Comparison of ENCODE assay signal across 1 cellular context in genomic region chr20:19911810-19912382, GRCh38.
TF ChIP-seq lines count a peak whose summit lies in the region.

No MANE protein-coding gene starts in this region.

TF ChIP-seq in GM12878, 131 proteins besides CTCF, POLR2A, EP300 and RAD21 (continued from another document):
- TF ChIP-seq ZBTB11 (CRISPR knock-in tag; IDR thresholded peaks at IDR 0.05) (no peak), BCL3 (IDR thresholded peaks at IDR 0.05; ENCODE audit: borderline replicate concordance, insufficient read depth, low read depth, low read length, poor library complexity, severe bottlenecking) (peak; percentile 32), ATF7 (IDR thresholded peaks at IDR 0.05; ENCODE audit: low read depth) (peak; percentile 40; the same call in 1 of the 2 replicates), SMARCA5 (IDR thresholded peaks at IDR 0.05) (no peak), IKZF2 (IDR thresholded peaks at IDR 0.05) (peak; percentile 52 to 64; a peak in 2 of 4 replicates), CBX3 (IDR thresholded peaks at IDR 0.05; ENCODE audit: borderline replicate concordance, low read depth) (no peak), EGR1 (IDR thresholded peaks at IDR 0.05; ENCODE audit: borderline replicate concordance in 1 of 2, low read depth in 2 of 2, low read length in 2 of 2) (peak in 1 of 2 experiments; percentile 81; a peak in 1 of 3 replicates), BRCA1 (IDR thresholded peaks at IDR 0.05; ENCODE audit: low read depth, low read length) (no peak), PAX5 (IDR thresholded peaks at IDR 0.05; ENCODE audit: borderline replicate concordance, low read depth, low read length) (peak; percentile 96), PML (IDR thresholded peaks at IDR 0.05; ENCODE audit: low read length) (no peak), RFX5 (IDR thresholded peaks at IDR 0.05; ENCODE audit: low read depth, low read length) (no peak), LARP7 (IDR thresholded peaks at IDR 0.05) (no peak), ZNF207 (IDR thresholded peaks at IDR 0.05; ENCODE audit: borderline replicate concordance) (no peak), CREM (IDR thresholded peaks at IDR 0.05; ENCODE audit: low read depth) (0 out of 2 replicates have a peak, but pooled peaks have one; percentile 55), ZBTB4 (CRISPR knock-in tag; IDR thresholded peaks at IDR 0.05) (no peak), KDM1A (IDR thresholded peaks at IDR 0.05; ENCODE audit: borderline replicate concordance) (no peak), TCF12 (IDR thresholded peaks at IDR 0.05; ENCODE audit: low read depth, low read length) (0 out of 2 replicates have a peak, but pooled peaks have one; percentile 11), IRF4 (IDR thresholded peaks at IDR 0.05; ENCODE audit: low read depth, low read length) (0 out of 2 replicates have a peak, but pooled peaks have one; percentile 28), SKIL (IDR thresholded peaks at IDR 0.05; ENCODE audit: low read depth, poor library complexity, severe bottlenecking) (peak; percentile 41), GABPA (IDR thresholded peaks at IDR 0.05; ENCODE audit: low read depth) (no peak), RCOR1 (conservative IDR thresholded peaks at IDR 0.05; ENCODE audit: low read depth, low read length) (no peak), FOXM1 (IDR thresholded peaks at IDR 0.05; ENCODE audit: low read depth, low read length) (0 out of 2 replicates have a peak, but pooled peaks have one; percentile 61), SP1 (IDR thresholded peaks at IDR 0.05; ENCODE audit: low read depth, low read length) (peak; percentile 14), RELB (IDR thresholded peaks at IDR 0.05; ENCODE audit: low read depth) (peak; percentile 33; the same call in 1 of the 2 replicates), SPI1 (IDR thresholded peaks at IDR 0.05; ENCODE audit: borderline replicate concordance, insufficient read depth, low read depth, low read length) (0 out of 2 replicates have a peak, but pooled peaks have one; percentile 5), CBX5 (IDR thresholded peaks at IDR 0.05; ENCODE audit: low read depth) (no peak), MTA2 (IDR thresholded peaks at IDR 0.05; ENCODE audit: low read depth) (peak; percentile 60; the same call in 1 of the 2 replicates), IKZF1 (conservative IDR thresholded peaks at IDR 0.05) (peak; percentile 62), CBFB (IDR thresholded peaks at IDR 0.05; ENCODE audit: low read depth) (peak; percentile 28; the same call in 1 of the 2 replicates), IRF5 (IDR thresholded peaks at IDR 0.05; ENCODE audit: borderline replicate concordance) (no peak), NFIC (IDR thresholded peaks at IDR 0.05; ENCODE audit: low read depth, low read length) (peak; percentile 80; the same call in 1 of the 2 replicates), RUNX3 (IDR thresholded peaks at IDR 0.05; ENCODE audit: low read length) (peak; percentile 95), ATF3 (IDR thresholded peaks at IDR 0.05; ENCODE audit: borderline replicate concordance, extremely low read depth, low read depth, low read length) (no peak), ZNF274 (IDR thresholded peaks at IDR 0.05; ENCODE audit: insufficient read depth, insufficient read length) (no peak), ATF2 (IDR thresholded peaks at IDR 0.05; ENCODE audit: low read length) (peak; percentile 73; the same call in 1 of the 2 replicates), CHD4 (IDR thresholded peaks at IDR 0.05) (no peak), NR2C1 (IDR thresholded peaks at IDR 0.05) (0 out of 2 replicates have a peak, but pooled peaks have one; percentile 4), TCF3 (IDR thresholded peaks at IDR 0.05; ENCODE audit: borderline replicate concordance, insufficient read depth, low read depth, low read length) (0 out of 2 replicates have a peak, but pooled peaks have one; percentile 22), GATAD2B (conservative IDR thresholded peaks at IDR 0.05; ENCODE audit: low read depth) (peak; percentile 18; the same call in 1 of the 2 replicates), EED (IDR thresholded peaks at IDR 0.05; ENCODE audit: low read depth) (peak; percentile 82), SMAD1 (IDR thresholded peaks at IDR 0.05; ENCODE audit: low read depth, partially characterized antibody) (no peak), ASH2L (IDR thresholded peaks at IDR 0.05; ENCODE audit: borderline replicate concordance, low read depth) (no peak), NRF1 (conservative IDR thresholded peaks at IDR 0.05; ENCODE audit: low read depth, low read length) (no peak), MEF2B (IDR thresholded peaks at IDR 0.05; ENCODE audit: partially characterized antibody, poor library complexity, severe bottlenecking) (peak; percentile 13), TBL1XR1 (IDR thresholded peaks at IDR 0.05; ENCODE audit: low read depth, low read length) (0 out of 2 replicates have a peak, but pooled peaks have one; percentile 29), BACH1 (IDR thresholded peaks at IDR 0.05; ENCODE audit: borderline replicate concordance) (no peak), CEBPB (IDR thresholded peaks at IDR 0.05; ENCODE audit: borderline replicate concordance in 1 of 2, low read depth in 2 of 2, low read length in 2 of 2) (peak in 1 of 2 experiments; percentile 57; a peak in 1 of 4 replicates), BHLHE40 (IDR thresholded peaks at IDR 0.05; ENCODE audit: borderline replicate concordance in 1 of 2, low read depth in 2 of 2, low read length in 1 of 2) (peak; percentile 5 to 9; a peak in 1 of 4 replicates), MXI1 (IDR thresholded peaks at IDR 0.05; ENCODE audit: low read depth, low read length) (no peak), NR2F1 (conservative IDR thresholded peaks at IDR 0.05) (peak; percentile 91), ZNF384 (IDR thresholded peaks at IDR 0.05; ENCODE audit: borderline replicate concordance, low read depth, low read length) (no peak), HCFC1 (IDR thresholded peaks at IDR 0.05; ENCODE audit: low read length) (no peak)
TF ChIP-seq in GM12878: peak in this region for 33.
